ENCODE assay signal across 29 cellular contexts in the genomic region with DNA sequence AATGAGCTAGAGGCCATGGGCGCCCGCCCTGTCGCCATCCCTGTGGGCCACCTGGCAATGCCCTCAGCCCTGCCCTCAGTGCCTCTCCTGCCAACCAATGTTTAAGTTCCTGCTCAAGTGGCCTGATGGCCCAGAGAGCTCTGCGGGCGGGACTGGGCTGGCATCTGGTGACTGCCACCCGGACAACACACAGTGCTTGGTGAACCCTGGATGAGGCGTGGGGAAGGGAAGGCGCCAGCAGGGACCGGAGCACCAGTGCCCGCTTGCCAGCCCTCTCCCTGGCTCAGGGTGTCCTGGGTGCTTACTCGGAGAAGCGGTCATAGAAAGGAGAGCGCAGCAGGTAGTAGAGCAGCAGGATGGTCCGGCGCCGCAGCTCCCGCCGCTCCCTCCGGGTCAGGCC. TPM values are rescaled to one million over a fixed set of nuclear protein-coding genes. Genes with fewer than 3 reads are reported as not detected.
"Had no signal": no experiment of that assay in that cellular context is flagged by ENCODE, and none has a peak within 500 bp of the region (broad histone marks: within the 10 kb centered on the region; RNA-seq: fewer than 3 reads in every experiment).

No MANE protein-coding gene starts in this region.

- H3K27me3 ChIP-seq: body of pancreas, breast epithelium, Peyer's patch had no signal

- H3K9me3 ChIP-seq: body of pancreas, breast epithelium, Peyer's patch had no signal

- H3K4me3 ChIP-seq: body of pancreas, breast epithelium, Peyer's patch had no signal

- H3K4me3 Mint-ChIP-seq: activated CD4-positive, alpha-beta T cell treated with anti-CD3 and anti-CD28 coated beads, Interleukin-2, amount 10 ng/mL, durations not matched to agents 7 days and 5 days; activated CD8-positive, alpha-beta T cell treated with anti-CD3 and anti-CD28 coated beads, Interleukin-2, amount 10 ng/mL, durations not matched to agents 7 days and 5 days; activated naive CD4-positive, alpha-beta T cell treated with anti-CD3 and anti-CD28 coated beads for 36 hours; activated naive CD8-positive, alpha-beta T cell; activated T-cell treated with anti-CD3 and anti-CD28 coated beads, Interleukin-2, amount 50 U/mL, for 24 hours had no signal

- H3K27ac Mint-ChIP-seq: activated CD4-positive, alpha-beta T cell treated with anti-CD3 and anti-CD28 coated beads, Interleukin-2, amount 10 ng/mL, durations not matched to agents 7 days and 5 days; activated CD8-positive, alpha-beta T cell treated with anti-CD3 and anti-CD28 coated beads, Interleukin-2, amount 10 ng/mL, durations not matched to agents 7 days and 5 days; activated naive CD4-positive, alpha-beta T cell treated with anti-CD3 and anti-CD28 coated beads for 36 hours; activated naive CD8-positive, alpha-beta T cell; activated T-cell treated with anti-CD3 and anti-CD28 coated beads, Interleukin-2, amount 50 U/mL, for 24 hours; activated T-helper 2 cell treated with anti-CD3 and anti-CD28 coated beads, Interferon-gamma antibody, Interleukin-2, Interleukin-4, amounts not matched to agents 10 μg/mL and 5 μg/mL and 100 μg/mL, durations not matched to agents 14 hours and 24 hours and 36 hours; IgD-negative memory B cell had no signal

- DNase-seq: activated CD4-positive, alpha-beta T cell treated with anti-CD3 and anti-CD28 coated beads, Interleukin-2, amount 10 ng/mL, durations not matched to agents 7 days and 5 days; activated CD4-positive, alpha-beta T cell treated with anti-CD3 and anti-CD28 coated beads, Interleukin-2, amount 50 U/mL, for 48 hours; activated CD8-positive, alpha-beta T cell treated with anti-CD3 and anti-CD28 coated beads, Interleukin-2, amount 10 ng/mL, durations not matched to agents 7 days and 5 days; activated gamma-delta T cell; activated naive CD4-positive, alpha-beta T cell treated with anti-CD3 and anti-CD28 coated beads for 36 hours; activated T-cell treated with anti-CD3 and anti-CD28 coated beads, Interleukin-2, amount 50 U/mL, for 24 hours; body of pancreas; cerebellar nuclear complex; Karpas-422; KBM-7; NCI-H1105; NCI-H1417 treated with DMSO at 0.1 percent for 48 hours; NCI-H187 treated with DMSO at 0.1 percent for 48 hours; NCI-H2081; NCI-H2171 treated with DMSO at 0.1 percent for 48 hours; NCI-H345; NCI-H524 treated with DMSO at 0.1 percent for 48 hours; PC-3; Peyer's patch; Right ventricle myocardium superior; RPMI8226; SW 1271; T-helper 1 cell; T1000 had no signal

- H3K27me3 Mint-ChIP-seq: activated CD4-positive, alpha-beta T cell treated with anti-CD3 and anti-CD28 coated beads, Interleukin-2, amount 10 ng/mL, durations not matched to agents 7 days and 5 days; activated naive CD8-positive, alpha-beta T cell; activated T-cell treated with anti-CD3 and anti-CD28 coated beads, Interleukin-2, amount 50 U/mL, for 24 hours; IgD-negative memory B cell had no signal

- H3K9me3 Mint-ChIP-seq: activated CD4-positive, alpha-beta T cell treated with anti-CD3 and anti-CD28 coated beads, Interleukin-2, amount 10 ng/mL, durations not matched to agents 7 days and 5 days; activated naive CD4-positive, alpha-beta T cell treated with anti-CD3 and anti-CD28 coated beads for 36 hours; activated T-cell treated with anti-CD3 and anti-CD28 coated beads, Interleukin-2, amount 50 U/mL, for 24 hours; activated T-helper 2 cell treated with anti-CD3 and anti-CD28 coated beads, Interferon-gamma antibody, Interleukin-2, Interleukin-4, amounts not matched to agents 10 μg/mL and 5 μg/mL and 100 μg/mL, durations not matched to agents 14 hours and 24 hours and 36 hours; IgD-negative memory B cell had no signal

- H3K27ac ChIP-seq: body of pancreas, breast epithelium, Peyer's patch had no signal

- H3K36me3 Mint-ChIP-seq: activated naive CD8-positive, alpha-beta T cell had no signal

- ATAC-seq: activated CD8-positive, alpha-beta T cell treated with anti-CD3 and anti-CD28 coated beads, Interleukin-2, amount 10 ng/mL, durations not matched to agents 7 days and 5 days; body of pancreas; PC-3 had no signal

RNA-seq across cellular contexts. Expression of a gene that starts 6.4 kb away (rescaled TPM):
- total RNA-seq: Right ventricle myocardium superior had no signal
- polyA plus RNA-seq: IgD-negative memory B cell had no signal

RNA-seq across cellular contexts. Expression of a gene that starts 8.9 kb away (rescaled TPM):
- total RNA-seq: cardiac septum, Right ventricle myocardium superior had no signal
